Comparison of ENCODE assay signal across 8 cellular contexts in the genomic region with DNA sequence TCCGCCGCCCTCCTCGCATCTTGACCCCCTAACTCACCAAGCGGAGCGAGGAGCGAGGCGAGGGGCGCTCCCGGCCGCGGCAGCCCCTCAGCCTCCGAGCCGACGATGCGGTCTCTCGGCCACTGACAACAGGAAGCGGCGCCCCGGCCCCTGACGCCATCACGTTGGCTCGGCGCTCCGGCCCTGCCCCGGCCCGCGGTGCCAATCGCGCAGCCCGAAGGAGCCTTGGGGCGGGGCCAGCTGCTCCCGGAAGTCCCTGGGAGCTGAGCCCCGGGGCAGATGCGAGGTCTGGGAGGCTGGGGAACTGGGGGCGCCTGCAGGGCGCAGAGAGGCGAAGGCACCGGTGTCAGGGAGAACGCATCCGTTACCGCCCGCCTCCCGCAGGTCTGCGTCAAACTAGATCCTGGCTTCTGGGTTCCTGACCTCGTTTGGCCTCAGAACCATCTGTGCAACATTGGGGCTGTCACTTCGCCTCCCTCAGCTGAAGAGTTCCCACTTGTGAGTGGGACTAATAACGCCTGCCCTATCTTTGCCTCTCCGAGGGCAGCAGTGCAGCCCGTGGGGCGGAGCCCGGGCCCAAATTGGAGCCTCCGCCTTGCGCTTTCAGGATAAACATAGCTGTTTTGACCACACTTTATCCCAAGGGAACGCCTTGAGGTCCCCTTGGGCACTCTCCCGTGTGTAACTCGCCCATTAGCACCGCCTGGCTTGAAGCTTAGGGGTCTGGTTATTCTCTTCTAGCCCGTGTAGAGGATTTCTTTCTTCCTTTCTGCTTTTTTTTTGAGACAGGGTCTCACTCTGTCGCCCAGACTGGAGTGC.
DNase-seq lines count a peak whose midpoint lies in the region; ATAC-seq and TF ChIP-seq lines count a peak whose summit lies in the region.
"Not testable (repeated sequence)": the region's sequence is repeated elsewhere in the genome, so short reads cannot be mapped to it uniquely, and the experiment has no call there.

A gene (minus strand): TSS at position 107 of the 819 bp plus-strand sequence. CDS start 8,237 bp downstream, outside the sequence.

- DNase-seq in AG10803 (ENCODE audit: low read depth) (peak; percentile 75), NCI-H446 (lab: John Stamatoyannopoulos, UW) (peak; percentile 43 to 74), cerebellar cortex (ENCODE audit: low spot score) (peak; percentile 79), islet precursor cell (peak; percentile 94)
- DNase-seq in activated CD4-positive, alpha-beta T cell treated with anti-CD3 and anti-CD28 coated beads for 1 hour = peak; percentile 70
- peak; percentile 71 to 75 for DNase-seq in stimulated activated CD4-positive, alpha-beta T cell treated with anti-CD3 and anti-CD28 coated beads, Interleukin-12 subunit alpha, Interleukin-12 subunit beta, amount 100 ng/mL, for 24 hours (ENCODE audit: low read depth in 2 of 2)

- TF ChIP-seq CTCF in AG10803 (conservative IDR thresholded peaks at IDR 0.05; ENCODE audit: low read length) = not testable (repeated sequence)

- ATAC-seq in GM19043 (IDR thresholded peaks at IDR 0.05; ENCODE audit: low read depth, unreplicated experiment) = peak; percentile 91
- peak; percentile 97 for ATAC-seq in HG03280 (IDR thresholded peaks at IDR 0.05; ENCODE audit: unreplicated experiment)

- H3K4me3 ChIP-seq in AG10803 (ENCODE audit: low read length) = peak within 1 kb of the TSS; percentile 65

Comparison
In these comparisons a context has a peak if more than half of its experiments do, and no peak if none do; other contexts are left out.
1. Peak in every context shown above with its lines: DNase-seq, ATAC-seq and H3K4me3 ChIP-seq.